In genomic region chr9:83936523-83936922, GRCh38 we compare ENCODE assay signal across 20 cellular contexts. TPM values are rescaled to one million over a fixed set of nuclear protein-coding genes. Genes with fewer than 3 reads are reported as not detected.
DNase-seq lines count a peak whose midpoint lies in the region; ATAC-seq, FAIRE-seq and TF ChIP-seq lines count a peak whose summit lies in the region.
"Had no signal": no experiment of that assay in that cellular context is flagged by ENCODE, and none has a peak within 500 bp of the region (broad histone marks: within the 10 kb centered on the region; RNA-seq: fewer than 3 reads in every experiment).

No MANE protein-coding gene starts in this region.

- no peaks in the 10 kb centered on the region for H3K9me3 ChIP-seq in K562 (replicated peaks; ENCODE audit: control insufficient read depth, insufficient read depth, low read depth, low read length)
- H3K9me3 ChIP-seq: MG63, SJCRH30 had no signal

- POLR2A ChIA-PET in K562 (lab: Yijun Ruan, JAX): no interaction called here

- no peak for FAIRE-seq in K562 (lab: Jason Lieb, UNC)

- no peak for TF ChIP-seq CTCF in K562 (IDR thresholded peaks at IDR 0.05 in 2 of 3, conservative IDR thresholded peaks at IDR 0.05 in 1 of 3; ENCODE audit: insufficient read depth in 2 of 3, low read depth in 1 of 3, low read length in 3 of 3)

- DNase-seq in HS-27A (ENCODE audit: low read depth): peak; percentile 33
- peak; percentile 74 for DNase-seq in M059J (ENCODE audit: low read depth)
- DNase-seq in K562 (ENCODE audit: extremely low read depth in 1 of 4, low spot score in 3 of 4): no peak
- DNase-seq in myocyte (ENCODE audit: low read depth): peak; percentile 24
- DNase-seq in amygdala (lab: John Stamatoyannopoulos, UW): no peak
- DNase-seq in HK-2 (ENCODE audit: unreplicated experiment): no peak
- DNase-seq in COR-L47 (lab: John Stamatoyannopoulos, UW): no peak
- DNase-seq: DMS153, GF-D8, MG63, NCI-H1092, NCI-H146, NCI-H2029 treated with DMSO at 0.1 percent for 48 hours, OCI-M1, RPMI8226, SJCRH30, T-helper 2 cell had no signal

- TF ChIP-seq EP300 in K562 (IDR thresholded peaks at IDR 0.05; ENCODE audit: low read length): no peak

- no peak overlapping the region for H2AFZ ChIP-seq in K562 (ENCODE audit: low read depth, low read length)
- H2AFZ ChIP-seq: GM23338 had no signal

- in situ Hi-C loops in K562 (cut with MboI): loop anchor here (5.0 kb wide), 1 partner anchor 326 kb away; no protein-coding TSS in a partner anchor

- CTCF ChIA-PET in K562 (lab: Yijun Ruan, JAX; ENCODE audit: low intra/inter-chr PET ratio): no interaction called here

- no peak overlapping the region for H3K4me2 ChIP-seq in K562 (ENCODE audit: insufficient read depth, low read length)
- H3K4me2 ChIP-seq: GM23338, KMS-11 had no signal

- H3K4me3 ChIP-seq in K562: no peak overlapping the region
- H3K4me3 ChIP-seq: GM23338, MG63, SJCRH30 had no signal

- 61% methylated on average over 6 of the region's 6 CpGs for WGBS in K562 (ENCODE audit: insufficient coverage, low coverage, missing lambda C conversion rate)

- peaks cover 34% of the 10 kb centered on the region; the same call in 1 of the 3 replicates for H3K36me3 ChIP-seq in K562 (ENCODE audit: control insufficient read depth, insufficient read depth, low read length)
- H3K36me3 ChIP-seq: MG63, SJCRH30 had no signal

- no peak for TF ChIP-seq POLR2A in K562 (conservative IDR thresholded peaks at IDR 0.05)

- H3K79me2 ChIP-seq in K562 (ENCODE audit: control insufficient read depth, insufficient read depth, low read length): no peaks in the 10 kb centered on the region

- intact Hi-C loops in K562 (cut with micrococcal nuclease): no loop called here

- H3K9ac ChIP-seq in K562 (ENCODE audit: insufficient read depth in 1 of 2, low read depth in 2 of 2, low read length in 2 of 2): no peak overlapping the region
- H3K9ac ChIP-seq: KMS-11 had no signal

- H3K27ac ChIP-seq in K562 (ENCODE audit: extremely low read depth, low read depth, low read length): no peak overlapping the region
- H3K27ac ChIP-seq: KMS-11, SJCRH30 had no signal

- H4K20me1 ChIP-seq in K562 (replicated peaks; ENCODE audit: control insufficient read depth, insufficient read depth, low read length): no peaks in the 10 kb centered on the region

- no peaks in the 10 kb centered on the region for H3K9me1 ChIP-seq in K562 (ENCODE audit: control insufficient read depth, insufficient read depth, low read length)

- H3K4me1 ChIP-seq in K562 (replicated peaks in 1 of 2; ENCODE audit: control insufficient read depth in 2 of 2, insufficient read depth in 2 of 2, low read length in 2 of 2): no peaks in the 10 kb centered on the region

- BruUV-seq in K562 (replicated peaks; lab: Mats Ljungman, UMichigan): no TSS peak

- H3K27me3 ChIP-seq in K562 (ENCODE audit: control insufficient read depth in 2 of 2, insufficient read depth in 2 of 2, low read length in 2 of 2): no peaks in the 10 kb centered on the region
- H3K27me3 ChIP-seq: MG63, SJCRH30 had no signal

- ATAC-seq in K562 (no peak), GM18870 (IDR thresholded peaks at IDR 0.05; ENCODE audit: unreplicated experiment) (no peak)
- ATAC-seq: GM23338 had no signal

- TF ChIP-seq RAD21 in K562 (CRISPR knock-in tag; conservative IDR thresholded peaks at IDR 0.05 in 1 of 2, IDR thresholded peaks at IDR 0.05 in 1 of 2): no peak

TF ChIP-seq in K562, 482 proteins besides CTCF, POLR2A, EP300 and RAD21:
- TF ChIP-seq TFE3 (CRISPR knock-in tag; IDR thresholded peaks at IDR 0.05): peak; percentile 45
- 0 out of 2 replicates have a peak, but pooled peaks have one; percentile 26 for TF ChIP-seq RAD51 (IDR thresholded peaks at IDR 0.05; ENCODE audit: borderline replicate concordance, low read depth)
- TF ChIP-seq ETV6 (IDR thresholded peaks at IDR 0.05; ENCODE audit: borderline replicate concordance in 1 of 2, low read depth in 2 of 2, low read length in 1 of 2): no peak
- TF ChIP-seq ETV6 (CRISPR knock-in tag; IDR thresholded peaks at IDR 0.05; ENCODE audit: borderline replicate concordance): no peak

RNA-seq across cellular contexts. Expression of gene KIF27, which starts 15.3 kb away (rescaled TPM):
- 2.3 and 2.5 TPM in 2 replicates for total RNA-seq in M059J (2014; rRNA removed; shearing (Covaris generic))
- total RNA-seq in K562 (2011; cell fraction: chromatin; rRNA removed; ENCODE audit: low replicate concordance): 1.5 and 5.2 TPM in 2 replicates
- total RNA-seq in K562 (2011; cell fraction: nucleolus; rRNA removed): 0.67 and 0.79 TPM in 2 replicates
- 1.7 and 3.6 TPM in 2 replicates for total RNA-seq in K562 (2011; cell fraction: nucleoplasm; rRNA removed)
- total RNA-seq in K562 (2014; rRNA removed) (0.54 and 0.90 TPM in 2 replicates), K562 (2014; rRNA removed; fragmentation: Illumina TruSeq; extraction: Trizol) (1.9 and 2.4 TPM in 2 replicates), K562 (2015; rRNA removed; fragmentation: Illumina TruSeq; extraction: Trizol) (2.0 and 2.1 TPM in 2 replicates), K562 (2021) (0.85 and 0.98 TPM in 2 replicates), myocyte (1.4 and 2.6 TPM in 2 replicates)
- polyA plus RNA-seq in K562 (2011; rRNA removed) (1.2 and 1.6 TPM in 2 replicates), K562 (2014; fragmentation: Illumina TruSeq; extraction: Trizol) (0.53 and 1.1 TPM in 2 replicates), K562 (2014; fragmentation: Nextera tagmentation; extraction: Ambion mirVana) (under 1 TPM; 0.32 to 0.50 TPM), K562 (2014; rRNA removed) (0.31 and 0.85 TPM in 2 replicates)
- polyA plus RNA-seq in K562 (2011; cell fraction: cytosol; rRNA removed): 0.07 and 0.34 TPM in 2 replicates
- polyA plus RNA-seq in K562 (2011; cell fraction: nucleus; rRNA removed): 1.3 TPM in 2 replicates
- 0.66 and 1.1 TPM in 2 replicates for polyA plus RNA-seq in K562 (2012)
- polyA minus RNA-seq in K562 (2011; rRNA and poly(A)+ RNA removed): 3.6 and 5.1 TPM in 2 replicates
- polyA minus RNA-seq in K562 (2011; cell fraction: cytosol; rRNA and poly(A)+ RNA removed): 0.46 and 1.2 TPM in 2 replicates
- 2.3 and 3.8 TPM in 2 replicates for polyA minus RNA-seq in K562 (2011; cell fraction: nucleus; rRNA and poly(A)+ RNA removed)
- 1.1 TPM for polyA plus RNA-seq in myocyte (2012)

RNA-seq across cellular contexts. Expression of gene HNRNPK, which starts 43.5 kb away (rescaled TPM):
- 632 and 762 TPM in 2 replicates for total RNA-seq in M059J (2014; rRNA removed; shearing (Covaris generic))
- total RNA-seq in K562 (2011; cell fraction: chromatin; rRNA removed; ENCODE audit: low replicate concordance): 356 and 598 TPM in 2 replicates
- 228 and 233 TPM in 2 replicates for total RNA-seq in K562 (2011; cell fraction: nucleolus; rRNA removed)
- 308 and 408 TPM in 2 replicates for total RNA-seq in K562 (2011; cell fraction: nucleoplasm; rRNA removed)
- 618 and 644 TPM in 2 replicates for total RNA-seq in K562 (2014; rRNA removed)
- total RNA-seq in K562 (2014; rRNA removed; fragmentation: Illumina TruSeq; extraction: Trizol): 459 and 532 TPM in 2 replicates
- total RNA-seq in K562 (2015; rRNA removed; fragmentation: Illumina TruSeq; extraction: Trizol): 625 and 667 TPM in 2 replicates
- total RNA-seq in K562 (2021): 505 and 531 TPM in 2 replicates
- polyA plus RNA-seq in K562 (2011; rRNA removed): 462 and 670 TPM in 2 replicates
- 427 and 490 TPM in 2 replicates for polyA plus RNA-seq in K562 (2011; cell fraction: cytosol; rRNA removed)
- polyA plus RNA-seq in K562 (2011; cell fraction: nucleus; rRNA removed): 679 and 733 TPM in 2 replicates
- polyA plus RNA-seq in K562 (2012): 428 and 630 TPM in 2 replicates
- 718 and 883 TPM in 2 replicates for polyA plus RNA-seq in K562 (2014; fragmentation: Illumina TruSeq; extraction: Trizol)
- polyA plus RNA-seq in K562 (2014; fragmentation: Nextera tagmentation; extraction: Ambion mirVana): 100 to 1,000 TPM; 224 to 434 TPM
- 740 and 789 TPM in 2 replicates for polyA plus RNA-seq in K562 (2014; rRNA removed)
- 665 and 715 TPM in 2 replicates for polyA minus RNA-seq in K562 (2011; rRNA and poly(A)+ RNA removed)
- polyA minus RNA-seq in K562 (2011; cell fraction: cytosol; rRNA and poly(A)+ RNA removed): 333 and 409 TPM in 2 replicates
- polyA minus RNA-seq in K562 (2011; cell fraction: nucleus; rRNA and poly(A)+ RNA removed): 447 and 633 TPM in 2 replicates
- 486 and 592 TPM in 2 replicates for total RNA-seq in myocyte
- polyA plus RNA-seq in myocyte (2012): 367 TPM

RNA-seq across cellular contexts. Expression of gene RMI1, which starts 44.1 kb away (rescaled TPM):
- total RNA-seq in M059J (2014; rRNA removed; shearing (Covaris generic)): 12.2 and 27.7 TPM in 2 replicates
- total RNA-seq in K562 (2011; cell fraction: chromatin; rRNA removed; ENCODE audit: low replicate concordance): 1.7 and 14.3 TPM in 2 replicates
- 1.2 and 2.0 TPM in 2 replicates for total RNA-seq in K562 (2011; cell fraction: nucleolus; rRNA removed)
- total RNA-seq in K562 (2011; cell fraction: nucleoplasm; rRNA removed): 3.2 and 4.4 TPM in 2 replicates
- total RNA-seq in K562 (2014; rRNA removed) (3.0 and 3.2 TPM in 2 replicates), K562 (2014; rRNA removed; fragmentation: Illumina TruSeq; extraction: Trizol) (16.7 and 19.3 TPM in 2 replicates), K562 (2015; rRNA removed; fragmentation: Illumina TruSeq; extraction: Trizol) (14.2 and 16.3 TPM in 2 replicates), K562 (2021) (14.6 and 15.7 TPM in 2 replicates), myocyte (1.6 and 2.7 TPM in 2 replicates)
- polyA plus RNA-seq in K562 (2011; rRNA removed) (3.0 and 4.7 TPM in 2 replicates), K562 (2014; fragmentation: Illumina TruSeq; extraction: Trizol) (17.4 and 17.5 TPM in 2 replicates), K562 (2014; fragmentation: Nextera tagmentation; extraction: Ambion mirVana) (10 to 100 TPM in 1 of 2 experiments, 1 to 10 TPM in 1; 7.7 to 10.6 TPM), K562 (2014; rRNA removed) (6.0 and 6.9 TPM in 2 replicates)
- 0.66 and 2.2 TPM in 2 replicates for polyA plus RNA-seq in K562 (2011; cell fraction: cytosol; rRNA removed)
- polyA plus RNA-seq in K562 (2011; cell fraction: nucleus; rRNA removed): 1.6 and 2.4 TPM in 2 replicates
- polyA plus RNA-seq in K562 (2012): 7.4 and 8.8 TPM in 2 replicates
- polyA minus RNA-seq in K562 (2011; rRNA and poly(A)+ RNA removed): 12.6 and 15.3 TPM in 2 replicates
- 6.6 and 9.7 TPM in 2 replicates for polyA minus RNA-seq in K562 (2011; cell fraction: cytosol; rRNA and poly(A)+ RNA removed)
- polyA minus RNA-seq in K562 (2011; cell fraction: nucleus; rRNA and poly(A)+ RNA removed): 1.5 and 2.4 TPM in 2 replicates
- 2.4 TPM for polyA plus RNA-seq in myocyte (2012)

Comparison
In these comparisons a context has a peak if more than half of its experiments do, and no peak if none do; other contexts are left out.
1. DNase-seq: peak in HS-27A (single experiment), M059J (single experiment) and myocyte (single experiment); none in K562 (0 of 4), amygdala (0 of 56), HK-2 (single experiment) and COR-L47 (single experiment).